ENCODE assay signal across 8 cellular contexts in genomic region chr11:15969281-15969680, GRCh38.
DNase-seq lines count a peak whose midpoint lies in the region; ATAC-seq, FAIRE-seq and TF ChIP-seq lines count a peak whose summit lies in the region.

No MANE protein-coding gene starts in this region.

- H3K4me1 ChIP-seq in pancreas = peaks cover 0 to 25% (median 7%) of the 10 kb centered on the region in 3 donors

- WGBS in pancreas, 2 donors = 14 to 23% methylated on average over 4 of the region's 4 CpGs

- H3K27ac ChIP-seq in RWPE1 (no peak overlapping the region), pancreas (peak overlapping the region in 2 of 4 donors; percentile 22 to 41)

- DNase-seq in NCI-H510A treated with DMSO at 0.1 percent for 48 hours (lab: John Stamatoyannopoulos, UW) = peak; percentile 34
- no peak for DNase-seq in NCI-H510A (lab: John Stamatoyannopoulos, UW)
- peak; percentile 53 for DNase-seq in RWPE1 (ENCODE audit: low spot score)
- peak; percentile 91 for DNase-seq in fibroblast of the aortic adventitia (ENCODE audit: low read depth)
- peak in 4 of 6 donors; percentile 36 to 57 (median 47) for DNase-seq in pancreas
- no peak for DNase-seq in NCI-H2081 treated with DMSO at 0.1 percent for 48 hours (lab: John Stamatoyannopoulos, UW)
- DNase-seq in NCI-H2081 (lab: John Stamatoyannopoulos, UW) = no peak

- H3K9me3 ChIP-seq in pancreas = no peaks in the 10 kb centered on the region

- no peak overlapping the region for H3K4me3 ChIP-seq in fibroblast of the aortic adventitia (ENCODE audit: low read depth, low read length)
- H3K4me3 ChIP-seq in pancreas = no peak overlapping the region

- H3K27me3 ChIP-seq in pancreas = no peaks in the 10 kb centered on the region

- intact Hi-C loops in pancreas (cut with DNase I) = no loop called here

- POLR2A ChIA-PET in RWPE1 (lab: Yijun Ruan, JAX; ENCODE audit: low non-redundant PET) = no interaction called here

- H3K36me3 ChIP-seq in pancreas = peaks cover 0 to 3% (median 0%) of the 10 kb centered on the region in 3 donors

- no peak for FAIRE-seq in pancreas (lab: Jason Lieb, UNC)

- CTCF ChIA-PET in RWPE1 (lab: Yijun Ruan, JAX) = interaction anchor here (0.6 kb wide), 1 partner anchor 52 kb away, joined by 4 read pairs; no protein-coding TSS in a partner anchor

- TF ChIP-seq CTCF in RWPE1 (conservative IDR thresholded peaks at IDR 0.05; ENCODE audit: low read depth) = no peak
- TF ChIP-seq CTCF in fibroblast of the aortic adventitia (IDR thresholded peaks at IDR 0.05; ENCODE audit: insufficient read depth, low read length) = no peak
- TF ChIP-seq CTCF in pancreas (IDR thresholded peaks at IDR 0.05) = no peak

- ATAC-seq in HG02981 (IDR thresholded peaks at IDR 0.05; ENCODE audit: unreplicated experiment) = peak; percentile 57
- peak; percentile 92 to 95 (median 93) for ATAC-seq in pancreas

Comparison
In these comparisons a context has a peak if more than half of its experiments do, and no peak if none do; other contexts are left out.
1. DNase-seq: peak in NCI-H510A treated with DMSO at 0.1 percent for 48 hours (single experiment), RWPE1 (single experiment), fibroblast of the aortic adventitia (single experiment) and pancreas (4 of 6); none in NCI-H510A (single experiment), NCI-H2081 treated with DMSO at 0.1 percent for 48 hours (single experiment) and NCI-H2081 (0 of 2).